14 cellular contexts compared by ENCODE assay signal in genomic region chr1:38577937-38578443, GRCh38.
A peak's percentile ranks its signal among the peaks of the same experiment; 100 is the strongest.
DNase-seq lines count a peak whose midpoint lies in the region; ATAC-seq and TF ChIP-seq lines count a peak whose summit lies in the region.
"Had no signal": no experiment of that assay in that cellular context is flagged by ENCODE, and none has a peak within 500 bp of the region (broad histone marks: within the 10 kb centered on the region; RNA-seq: fewer than 3 reads in every experiment).

No MANE protein-coding gene starts in this region.

- peak overlapping the region; percentile 74 for H3K56ac ChIP-seq in mesendoderm (ENCODE audit: low read length)

- no peak overlapping the region for H4K8ac ChIP-seq in mesendoderm (ENCODE audit: low read depth, low read length)

- intact Hi-C loops in heart left ventricle (cut with DNase I): no loop called here
- intact Hi-C loops in cardiac septum (cut with DNase I): no loop called here

- TF ChIP-seq CTCF in heart left ventricle (IDR thresholded peaks at IDR 0.05): no peak
- TF ChIP-seq CTCF in type B pancreatic cell (conservative IDR thresholded peaks at IDR 0.05): no peak

- peaks cover 38% of the 10 kb centered on the region for H3K27me3 Mint-ChIP-seq in activated naive CD8-positive, alpha-beta T cell treated with anti-CD3 and anti-CD28 coated beads, Interleukin-2, amount 50 U/mL, for 24 hours
- peaks cover 84% of the 10 kb centered on the region for H3K27me3 Mint-ChIP-seq in type B pancreatic cell

- H3K27ac ChIP-seq in heart left ventricle (no peak overlapping the region), mesendoderm (ENCODE audit: low read depth, low read length) (no peak overlapping the region)
- H3K27ac ChIP-seq: BLaER1, RWPE1 had no signal

- H3K9me3 ChIP-seq in heart left ventricle: no peaks in the 10 kb centered on the region
- H3K9me3 ChIP-seq: BLaER1 had no signal

- no peak overlapping the region for H3K23ac ChIP-seq in mesendoderm (ENCODE audit: low read length)

- H3K36me3 Mint-ChIP-seq in activated naive CD8-positive, alpha-beta T cell treated with anti-CD3 and anti-CD28 coated beads, Interleukin-2, amount 50 U/mL, for 24 hours (ENCODE audit: low read depth): no peaks in the 10 kb centered on the region
- no peaks in the 10 kb centered on the region for H3K36me3 Mint-ChIP-seq in type B pancreatic cell

- peak overlapping the region; percentile 15 for H3K9ac ChIP-seq in mesendoderm (ENCODE audit: low read length)
- H3K9ac ChIP-seq: BLaER1 had no signal

- peak overlapping the region; percentile 39 for H3K4me3 Mint-ChIP-seq in activated naive CD8-positive, alpha-beta T cell treated with anti-CD3 and anti-CD28 coated beads, Interleukin-2, amount 50 U/mL, for 24 hours
- H3K4me3 Mint-ChIP-seq in type B pancreatic cell: peak overlapping the region; percentile 85

- no peak overlapping the region for H4K5ac ChIP-seq in mesendoderm (ENCODE audit: low read length)

- no peak for TF ChIP-seq POLR2A in heart left ventricle (IDR thresholded peaks at IDR 0.05)

- H3K4ac ChIP-seq in mesendoderm (ENCODE audit: low read depth, low read length): no peak overlapping the region

- DNase-seq in heart left ventricle (no peak), cardiac septum (ENCODE audit: low spot score) (no peak), mesendoderm (no peak), type B pancreatic cell (ENCODE audit: extremely low spot score, unreplicated experiment) (no peak), NCI-H187 (lab: John Stamatoyannopoulos, UW) (no peak), D341Med (ENCODE audit: low spot score) (no peak)
- DNase-seq in activated naive CD8-positive, alpha-beta T cell treated with anti-CD3 and anti-CD28 coated beads, Interleukin-2, amount 50 U/mL, for 24 hours: no peak
- DNase-seq: effector CD8-positive, alpha-beta T cell; mesenchymal stem cell had no signal

- H3K4me2 ChIP-seq in mesendoderm (ENCODE audit: low read length): peak overlapping the region; percentile 58
- H3K4me2 ChIP-seq: BLaER1 had no signal

- no peak overlapping the region for H3K27ac Mint-ChIP-seq in activated naive CD8-positive, alpha-beta T cell treated with anti-CD3 and anti-CD28 coated beads, Interleukin-2, amount 50 U/mL, for 24 hours
- no peak overlapping the region for H3K27ac Mint-ChIP-seq in type B pancreatic cell
- H3K27ac Mint-ChIP-seq: activated naive CD4-positive, alpha-beta T cell treated with anti-CD3 and anti-CD28 coated beads, Interleukin-2, amount 50 U/mL, for 72 hours had no signal

- no peak overlapping the region for H2BK120ac ChIP-seq in mesendoderm (ENCODE audit: low read depth, low read length)

- H2BK15ac ChIP-seq in mesendoderm (replicated peaks; ENCODE audit: low read depth): no peak overlapping the region

- no peak overlapping the region for H2BK5ac ChIP-seq in mesendoderm (ENCODE audit: low read length)

- no peaks in the 10 kb centered on the region for H3K9me3 Mint-ChIP-seq in activated naive CD8-positive, alpha-beta T cell treated with anti-CD3 and anti-CD28 coated beads, Interleukin-2, amount 50 U/mL, for 24 hours
- no peaks in the 10 kb centered on the region for H3K9me3 Mint-ChIP-seq in type B pancreatic cell
- H3K9me3 Mint-ChIP-seq: activated naive CD4-positive, alpha-beta T cell treated with anti-CD3 and anti-CD28 coated beads, Interleukin-2, amount 50 U/mL, for 72 hours had no signal

- H3K4me1 ChIP-seq in heart left ventricle (peaks cover 0 to 10% (median 0%) of the 10 kb centered on the region in 12 donors), mesendoderm (ENCODE audit: control insufficient read depth, low read depth, low read length) (peaks cover 5% of the 10 kb centered on the region)
- H3K4me1 ChIP-seq: BLaER1 had no signal

- no peak for ATAC-seq in heart left ventricle
- ATAC-seq in activated naive CD8-positive, alpha-beta T cell treated with anti-CD3 and anti-CD28 coated beads, Interleukin-2, amount 50 U/mL, for 24 hours: no peak
- no peak for ATAC-seq in HG03108 (IDR thresholded peaks at IDR 0.05; ENCODE audit: unreplicated experiment)
- ATAC-seq: sciatic nerve had no signal

- H3K36me3 ChIP-seq in heart left ventricle: no peaks in the 10 kb centered on the region
- no peaks in the 10 kb centered on the region for H3K36me3 ChIP-seq in mesendoderm (ENCODE audit: control insufficient read depth, insufficient read depth, low read length)
- H3K36me3 ChIP-seq: BLaER1 had no signal

- H3K79me1 ChIP-seq in mesendoderm (ENCODE audit: low read length): no peaks in the 10 kb centered on the region

- H3K27me3 ChIP-seq in heart left ventricle (peaks cover 12 to 62% (median 31%) of the 10 kb centered on the region in 9 donors), mesendoderm (ENCODE audit: insufficient read depth, low read length, poor library complexity) (peaks cover 5% of the 10 kb centered on the region)

- 7 to 11% (median 8%) methylated on average over 18 of the region's 18 CpGs for WGBS in heart left ventricle, 4 donors
- WGBS in mesendoderm (ENCODE audit: extremely low coverage, insufficient coverage, low lambda C conversion rate): no CpG with 5 or more reads among the region's 18 CpGs

- no peak overlapping the region for H3K18ac ChIP-seq in mesendoderm (ENCODE audit: low read length)

- peaks cover 10% of the 10 kb centered on the region for H3K4me1 Mint-ChIP-seq in activated naive CD8-positive, alpha-beta T cell treated with anti-CD3 and anti-CD28 coated beads, Interleukin-2, amount 50 U/mL, for 24 hours
- H3K4me1 Mint-ChIP-seq in type B pancreatic cell (ENCODE audit: unreplicated experiment): peaks cover 15% of the 10 kb centered on the region

- peak overlapping the region in 8 of 12 donors; percentile 6 to 32 (median 26) for H3K4me3 ChIP-seq in heart left ventricle
- H3K4me3 ChIP-seq in mesendoderm (ENCODE audit: low read length): peak overlapping the region; percentile 30
- H3K4me3 ChIP-seq: BLaER1 had no signal

- H3K79me2 ChIP-seq in mesendoderm (ENCODE audit: control insufficient read depth, insufficient read depth, low read length): no peaks in the 10 kb centered on the region

- H2AK5ac ChIP-seq in mesendoderm (ENCODE audit: low read length): no peak overlapping the region
